ENCODE assay signal across 25 cellular contexts in genomic region chr17:55652825-55653224, GRCh38.
"Had no signal": no experiment of that assay in that cellular context is flagged by ENCODE, and none has a peak within 500 bp of the region (broad histone marks: within the 10 kb centered on the region; RNA-seq: fewer than 3 reads in every experiment).

No MANE protein-coding gene starts in this region.

- H3K36me3 Mint-ChIP-seq: activated naive CD8-positive, alpha-beta T cell treated with anti-CD3 and anti-CD28 coated beads, Interleukin-2, amount 10 ng/mL, durations not matched to agents 7 days and 5 days; naive thymus-derived CD4-positive, alpha-beta T cell had no signal

- H3K4me3 Mint-ChIP-seq: activated B cell treated with CpG ODN at 0.5 μM for 24 hours; activated CD4-positive, alpha-beta T cell treated with anti-CD3 and anti-CD28 coated beads for 36 hours; activated naive CD4-positive, alpha-beta T cell treated with anti-CD3 and anti-CD28 coated beads for 36 hours; activated naive CD8-positive, alpha-beta T cell treated with anti-CD3 and anti-CD28 coated beads, Interleukin-2, amount 10 ng/mL, durations not matched to agents 7 days and 5 days; effector memory CD8-positive, alpha-beta T cell; naive thymus-derived CD4-positive, alpha-beta T cell; neural crest cell had no signal

- H3K4me1 ChIP-seq: breast epithelium, colonic mucosa, esophagus muscularis mucosa, left lung, testis, uterus had no signal

- H3K9me3 ChIP-seq: breast epithelium, colonic mucosa, esophagus muscularis mucosa, left lung, spleen, testis, uterus had no signal

- H3K27ac Mint-ChIP-seq: activated B cell treated with CpG ODN at 0.5 μM for 24 hours; activated CD4-positive, alpha-beta T cell treated with anti-CD3 and anti-CD28 coated beads for 36 hours; activated naive CD4-positive, alpha-beta T cell treated with anti-CD3 and anti-CD28 coated beads for 36 hours; activated naive CD8-positive, alpha-beta T cell treated with anti-CD3 and anti-CD28 coated beads, Interleukin-2, amount 10 ng/mL, durations not matched to agents 7 days and 5 days; effector memory CD8-positive, alpha-beta T cell; naive thymus-derived CD4-positive, alpha-beta T cell had no signal

- DNase-seq: activated B cell treated with CpG ODN at 0.5 μM for 24 hours; activated CD4-positive, alpha-beta T cell treated with anti-CD3 and anti-CD28 coated beads for 36 hours; activated CD4-positive, alpha-beta T cell treated with anti-CD3 and anti-CD28 coated beads, Interleukin-2, amount 50 U/mL, for 48 hours; activated CD8-positive, alpha-beta memory T cell treated with anti-CD3 and anti-CD28 coated beads, Interleukin-2, amount 50 U/mL, for 48 hours; activated naive CD4-positive, alpha-beta T cell treated with anti-CD3 and anti-CD28 coated beads for 36 hours; activated naive CD8-positive, alpha-beta T cell treated with anti-CD3 and anti-CD28 coated beads, Interleukin-2, amount 10 ng/mL, durations not matched to agents 7 days and 5 days; activated T-cell treated with anti-CD3 and anti-CD28 coated beads, Interleukin-2, amount 50 U/mL, for 48 hours; amniotic stem cell; colonic mucosa; dorsolateral prefrontal cortex; effector memory CD8-positive, alpha-beta T cell; hippocampal formation; kidney glomerular epithelial cell; left lung; naive thymus-derived CD4-positive, alpha-beta T cell; spleen; stimulated activated CD4-positive, alpha-beta T cell treated with anti-CD3 and anti-CD28 coated beads, Interleukin-4, amount 100 ng/mL, for 1 hour; stimulated activated naive CD4-positive, alpha-beta T cell; testis; trophoblast cell; uterus had no signal

- H3K4me1 Mint-ChIP-seq: activated B cell treated with CpG ODN at 0.5 μM for 24 hours; activated CD4-positive, alpha-beta T cell treated with anti-CD3 and anti-CD28 coated beads for 36 hours; activated naive CD8-positive, alpha-beta T cell treated with anti-CD3 and anti-CD28 coated beads, Interleukin-2, amount 10 ng/mL, durations not matched to agents 7 days and 5 days; naive thymus-derived CD4-positive, alpha-beta T cell had no signal

- ATAC-seq: activated CD4-positive, alpha-beta T cell treated with anti-CD3 and anti-CD28 coated beads for 36 hours; effector memory CD8-positive, alpha-beta T cell; left lung; naive thymus-derived CD4-positive, alpha-beta T cell had no signal

- H3K27ac ChIP-seq: breast epithelium, colonic mucosa, dorsolateral prefrontal cortex, esophagus muscularis mucosa, left lung, spleen, testis, uterus had no signal

- H3K27me3 ChIP-seq: breast epithelium, colonic mucosa, esophagus muscularis mucosa, left lung, spleen, testis, uterus had no signal

- H3K9me3 Mint-ChIP-seq: activated B cell treated with CpG ODN at 0.5 μM for 24 hours; activated naive CD4-positive, alpha-beta T cell treated with anti-CD3 and anti-CD28 coated beads for 36 hours; activated naive CD8-positive, alpha-beta T cell treated with anti-CD3 and anti-CD28 coated beads, Interleukin-2, amount 10 ng/mL, durations not matched to agents 7 days and 5 days; effector memory CD8-positive, alpha-beta T cell; naive thymus-derived CD4-positive, alpha-beta T cell; neural crest cell had no signal

- H3K4me3 ChIP-seq: breast epithelium, colonic mucosa, dorsolateral prefrontal cortex, esophagus muscularis mucosa, left lung, lung, spleen, testis, uterus had no signal

- H3K36me3 ChIP-seq: breast epithelium, colonic mucosa, esophagus muscularis mucosa, left lung, spleen, uterus had no signal
